In genomic region chr16:281660-282249, GRCh38 we compare ENCODE assay signal across 35 cellular contexts. TPM values are rescaled to one million over a fixed set of nuclear protein-coding genes. Genes with fewer than 3 reads are reported as not detected.
A peak's percentile ranks its signal among the peaks of the same experiment; 100 is the strongest.
DNase-seq lines count a peak whose midpoint lies in the region; ATAC-seq and TF ChIP-seq lines count a peak whose summit lies in the region.
"Had no signal": no experiment of that assay in that cellular context is flagged by ENCODE, and none has a peak within 500 bp of the region (broad histone marks: within the 10 kb centered on the region; RNA-seq: fewer than 3 reads in every experiment).

No MANE protein-coding gene starts in this region.

- no peaks in the 10 kb centered on the region for H3K9me1 ChIP-seq in IMR-90 (ENCODE audit: insufficient read depth, low read length)

- H3K9ac ChIP-seq in IMR-90 (ENCODE audit: low read depth, low read length), result no peak overlapping the region
- H3K9ac ChIP-seq: GM23248, parathyroid adenoma had no signal

- CTCF ChIA-PET in IMR-90 (lab: Yijun Ruan, JAX), result no interaction called here

- no peak overlapping the region for H3K18ac ChIP-seq in IMR-90 (ENCODE audit: low read depth, low read length)

- no peaks in the 10 kb centered on the region for H3K4me1 ChIP-seq in IMR-90 (ENCODE audit: control insufficient read depth, insufficient read depth, low read length)
- H3K4me1 ChIP-seq: parathyroid adenoma had no signal

- WGBS in IMR-90 (ENCODE audit: extremely low coverage in 2 of 2, insufficient read length in 1 of 2), 2 experiments, result 47% methylated on average over 13 of the region's 25 CpGs; no CpG with 5 or more reads in 1 of the 2 experiments

- dilution Hi-C loops in IMR-90 (cut with HindIII; ENCODE audit: low sequenced_read_pairs, unreplicated experiment), result no loop called here

- TF ChIP-seq CTCF in IMR-90 (conservative IDR thresholded peaks at IDR 0.05; ENCODE audit: low read depth, low read length), result no peak

- peak overlapping the region; percentile 63 for H2AFZ ChIP-seq in IMR-90 (replicated peaks; ENCODE audit: low read length, poor library complexity)
- H2AFZ ChIP-seq: GM23248, parathyroid adenoma had no signal

- intact Hi-C loops in IMR-90 (cut with micrococcal nuclease), result no loop called here

- H2BK20ac ChIP-seq in IMR-90 (ENCODE audit: low read depth, low read length), result no peak overlapping the region

- H3K4me2 ChIP-seq in IMR-90 (ENCODE audit: low read depth, low read length), result no peak overlapping the region

- no peak overlapping the region for H4K5ac ChIP-seq in IMR-90 (ENCODE audit: low read depth, low read length)

- H2BK15ac ChIP-seq in IMR-90 (ENCODE audit: low read depth, low read length), result no peak overlapping the region

- no peak overlapping the region for H3K14ac ChIP-seq in IMR-90 (replicated peaks; ENCODE audit: low read depth, low read length)

- H4K20me1 ChIP-seq in IMR-90 (ENCODE audit: insufficient read depth, low read length), result no peaks in the 10 kb centered on the region; the same call in 1 of the 2 replicates

- no peak for TF ChIP-seq POLR2A in IMR-90 (IDR thresholded peaks at IDR 0.05; ENCODE audit: low read depth, low read length)

- no TSS peak for BruUV-seq in IMR-90 (replicated peaks; lab: Mats Ljungman, UMichigan)

- no peak overlapping the region for H2BK5ac ChIP-seq in IMR-90 (ENCODE audit: low read depth, low read length, poor library complexity, severe bottlenecking)

- H3K79me1 ChIP-seq in IMR-90 (ENCODE audit: low read depth in 1 of 2, low read length in 2 of 2), result no peaks in the 10 kb centered on the region

- peak; percentile 49 for DNase-seq in G401 (ENCODE audit: low spot score)
- DNase-seq in IMR-90, result no peak
- no peak for DNase-seq in left lobe of liver (ENCODE audit: low spot score)
- no peak for DNase-seq in NCI-H526 treated with DMSO at 0.1 percent for 48 hours (lab: John Stamatoyannopoulos, UW)
- DNase-seq: activated CD4-positive, alpha-beta T cell treated with anti-CD3 and anti-CD28 coated beads, Interleukin-2, amount 10 ng/mL, durations not matched to agents 24 days and 14 days; activated CD8-positive, alpha-beta memory T cell treated with anti-CD3 and anti-CD28 coated beads for 24 hours; activated effector memory CD4-positive, alpha-beta T cell treated with Interleukin-2 at 50 U/mL for 16 hours; activated naive CD8-positive, alpha-beta T cell treated with anti-CD3 and anti-CD28 coated beads, Interleukin-2, amount 10 ng/mL, durations not matched to agents 7 days and 5 days; activated T-cell treated with anti-CD3 and anti-CD28 coated beads for 4 hours; C1 segment of cervical spinal cord; COR-L47; cortex of kidney; DMS79 treated with DMSO at 0.1 percent for 48 hours; effector memory CD8-positive, alpha-beta T cell; erythroblast; glutamatergic neuron; GM23248; HFFc6; KBM-7; NCI-H1105; NCI-H187 treated with DMSO at 0.1 percent for 48 hours; NCI-H510A treated with DMSO at 0.1 percent for 48 hours; nephron progenitor cell; NK-92 treated with Interleukin-12 subunit alpha and Interleukin-12 subunit beta, amount 100 ng/mL, for 24 hours; PC-3; small intestine; stimulated activated naive B cell treated with anti-CD40 and anti-IgM and Interleukin-4, amounts not matched to agents 10 μg/mL and 1 μg/mL and 100 μg/mL, for 72 hours; T-helper 1 cell; upper lobe of right lung had no signal

- POLR2A ChIA-PET in IMR-90 (lab: Charles Lee; ENCODE audit: unreplicated experiment), result no interaction called here

- no peak overlapping the region for H3K56ac ChIP-seq in IMR-90 (ENCODE audit: extremely low read depth, insufficient read depth, low read length)

- no peaks in the 10 kb centered on the region for H3K9me3 ChIP-seq in IMR-90 (ENCODE audit: control insufficient read depth, insufficient read depth, low read length)
- H3K9me3 ChIP-seq: ascending aorta, upper lobe of right lung had no signal

- peaks cover 5% of the 10 kb centered on the region; the same call in 1 of the 2 replicates for H3K36me3 ChIP-seq in IMR-90 (ENCODE audit: control insufficient read depth, insufficient read depth, low read length)
- H3K36me3 ChIP-seq: upper lobe of right lung had no signal

- peaks cover 32% of the 10 kb centered on the region for H3K27me3 ChIP-seq in IMR-90 (ENCODE audit: control insufficient read depth, insufficient read depth, low read length)

- H2BK120ac ChIP-seq in IMR-90 (ENCODE audit: low read depth, low read length), result no peak overlapping the region

- no peak for ATAC-seq in IMR-90 (ENCODE audit: low read depth)
- peak; percentile 8 for ATAC-seq in left lobe of liver
- no peak for ATAC-seq in GM19395 (IDR thresholded peaks at IDR 0.05; ENCODE audit: unreplicated experiment)
- ATAC-seq: effector memory CD8-positive, alpha-beta T cell; PC-3; stimulated activated naive B cell treated with anti-CD40 and anti-IgM and Interleukin-4, amounts not matched to agents 10 μg/mL and 1 μg/mL and 100 μg/mL, for 72 hours; upper lobe of right lung had no signal

- in situ Hi-C loops in G401 (cut with HindIII; ENCODE audit: low sequenced_read_pairs), result no loop called here
- in situ Hi-C loops in IMR-90 (cut with MboI; ENCODE audit: low sequenced_read_pairs), result no loop called here

- no peak overlapping the region for H3K27ac ChIP-seq in IMR-90 (ENCODE audit: insufficient read depth, low read length)
- H3K27ac ChIP-seq: ascending aorta, GM23248, parathyroid adenoma, SK-N-MC, upper lobe of right lung had no signal

- no peak overlapping the region for H2AK9ac ChIP-seq in IMR-90 (replicated peaks; ENCODE audit: low read depth, low read length, poor library complexity)

- H3K4ac ChIP-seq in IMR-90 (ENCODE audit: low read depth, low read length), result no peak overlapping the region

- H2AK5ac ChIP-seq in IMR-90 (ENCODE audit: low read depth, low read length), result no peak overlapping the region

- no peak overlapping the region for H3K23ac ChIP-seq in IMR-90 (ENCODE audit: low read depth, low read length)

- no peak for TF ChIP-seq RAD21 in IMR-90 (IDR thresholded peaks at IDR 0.05; ENCODE audit: low read length)

- no peak overlapping the region for H3K4me3 ChIP-seq in IMR-90 (ENCODE audit: insufficient read depth, low read depth, low read length)
- H3K4me3 ChIP-seq: GM23248, upper lobe of right lung had no signal

- H4K8ac ChIP-seq in IMR-90 (ENCODE audit: low read depth in 2 of 2, low read length in 2 of 2), result no peak overlapping the region

- no peak overlapping the region for H4K91ac ChIP-seq in IMR-90 (ENCODE audit: insufficient read depth, low read depth, low read length)

TF ChIP-seq in IMR-90, 13 proteins besides CTCF, POLR2A, EP300 and RAD21 (continues in another document):
- TF ChIP-seq MXI1 (IDR thresholded peaks at IDR 0.05; ENCODE audit: borderline replicate concordance, low read depth, low read length) (no peak), NFE2L2 (IDR thresholded peaks at IDR 0.05; ENCODE audit: low read depth, low read length) (no peak), ELK1 (IDR thresholded peaks at IDR 0.05; ENCODE audit: borderline replicate concordance, low read depth, low read length) (no peak), RFX5 (IDR thresholded peaks at IDR 0.05; ENCODE audit: low read depth, low read length) (no peak), FOS (IDR thresholded peaks at IDR 0.05; ENCODE audit: low read depth, low read length) (no peak), CHD1 (IDR thresholded peaks at IDR 0.05; ENCODE audit: low read depth, low read length) (no peak), MAZ (IDR thresholded peaks at IDR 0.05; ENCODE audit: borderline replicate concordance, low read depth, low read length) (no peak)

RNA-seq across cellular contexts. Expression of gene PDIA2, which starts 1.2 kb away (rescaled TPM):
- total RNA-seq in G401 (2014; rRNA removed; shearing (Covaris generic)), result not detected in 2 replicates
- total RNA-seq in IMR-90 (2012; rRNA removed), result 0.28 TPM in 1 of 2 replicates, not detected in the other
- polyA plus RNA-seq in IMR-90 (2012; rRNA removed), result 0.17 and 0.32 TPM in 2 replicates
- polyA plus RNA-seq in IMR-90 (2012; cell fraction: cytosol; rRNA removed), result 0.14 and 0.27 TPM in 2 replicates
- polyA plus RNA-seq in IMR-90 (2012; cell fraction: nucleus; rRNA removed; ENCODE audit: low replicate concordance), result 1.1 and 2.2 TPM in 2 replicates
- 0.23 TPM for total RNA-seq in left lobe of liver
- total RNA-seq: activated CD4-positive, alpha-beta T cell treated with anti-CD3 and anti-CD28 coated beads, Interleukin-2, amount 10 ng/mL, durations not matched to agents 24 days and 14 days; ascending aorta; GM23248; HFFc6; MCF 10A; PC-3 had no signal
- polyA plus RNA-seq: GM23248 had no signal

RNA-seq across cellular contexts. Expression of gene ARHGDIG, which starts 1.4 kb away (rescaled TPM):
- 2.6 and 12.2 TPM in 2 replicates for total RNA-seq in G401 (2014; rRNA removed; shearing (Covaris generic))
- total RNA-seq in IMR-90 (2012; rRNA removed), result 0.36 TPM in 1 of 2 replicates, not detected in the other
- polyA plus RNA-seq in IMR-90 (2012; rRNA removed), result 0.16 and 0.24 TPM in 2 replicates
- 0.21 and 0.60 TPM in 2 replicates for polyA plus RNA-seq in IMR-90 (2012; cell fraction: cytosol; rRNA removed)
- 0.69 and 1.1 TPM in 2 replicates for polyA plus RNA-seq in IMR-90 (2012; cell fraction: nucleus; rRNA removed; ENCODE audit: low replicate concordance)
- total RNA-seq in left lobe of liver, result 0.70 TPM
- total RNA-seq: activated CD4-positive, alpha-beta T cell treated with anti-CD3 and anti-CD28 coated beads, Interleukin-2, amount 10 ng/mL, durations not matched to agents 24 days and 14 days; activated naive CD8-positive, alpha-beta T cell treated with anti-CD3 and anti-CD28 coated beads, Interleukin-2, amount 10 ng/mL, durations not matched to agents 7 days and 5 days; ascending aorta; HFFc6; HT1080; MCF 10A; PC-3 had no signal

RNA-seq across cellular contexts. Expression of gene RGS11, which starts 6.0 kb away (rescaled TPM):
- total RNA-seq in G401 (2014; rRNA removed; shearing (Covaris generic)), result 0.37 TPM in 1 of 2 replicates, not detected in the other
- total RNA-seq in IMR-90 (2012; rRNA removed) (under 0.01 TPM in 2 replicates), left lobe of liver (0.70 TPM)
- 0.48 and 0.49 TPM in 2 replicates for polyA plus RNA-seq in IMR-90 (2012; rRNA removed)
- polyA plus RNA-seq in IMR-90 (2012; cell fraction: cytosol; rRNA removed), result 0.04 and 0.21 TPM in 2 replicates
- polyA plus RNA-seq in IMR-90 (2012; cell fraction: nucleus; rRNA removed; ENCODE audit: low replicate concordance), result 6.9 and 12.9 TPM in 2 replicates
- total RNA-seq: activated naive CD8-positive, alpha-beta T cell treated with anti-CD3 and anti-CD28 coated beads, Interleukin-2, amount 10 ng/mL, durations not matched to agents 7 days and 5 days; HT1080 had no signal

RNA-seq across cellular contexts. Expression of gene FAM234A, which starts 47.1 kb away (rescaled TPM):
- total RNA-seq in G401 (2014; rRNA removed; shearing (Covaris generic)), result 70.3 and 97.6 TPM in 2 replicates
- total RNA-seq in IMR-90 (2012; rRNA removed) (27.5 and 30.3 TPM in 2 replicates), left lobe of liver (35.8 TPM)
- polyA plus RNA-seq in IMR-90 (2012; rRNA removed), result 60.5 and 64.2 TPM in 2 replicates
- 65.9 and 85.9 TPM in 2 replicates for polyA plus RNA-seq in IMR-90 (2012; cell fraction: cytosol; rRNA removed)
- 52.2 and 75.8 TPM in 2 replicates for polyA plus RNA-seq in IMR-90 (2012; cell fraction: nucleus; rRNA removed; ENCODE audit: low replicate concordance)

RNA-seq across cellular contexts. Expression of gene LUC7L, which starts 52.5 kb away (rescaled TPM):
- total RNA-seq in G401 (2014; rRNA removed; shearing (Covaris generic)), result 45.8 and 56.7 TPM in 2 replicates
- total RNA-seq in IMR-90 (2012; rRNA removed), result 21.5 and 33.3 TPM in 2 replicates
- polyA plus RNA-seq in IMR-90 (2012; rRNA removed), result 52.8 and 55.6 TPM in 2 replicates
- polyA plus RNA-seq in IMR-90 (2012; cell fraction: cytosol; rRNA removed), result 31.3 and 67.0 TPM in 2 replicates
- polyA plus RNA-seq in IMR-90 (2012; cell fraction: nucleus; rRNA removed; ENCODE audit: low replicate concordance), result 330 and 479 TPM in 2 replicates
- total RNA-seq in left lobe of liver, result 29.9 TPM
